Comparison of ENCODE assay signal across 8 cellular contexts in the genomic region with DNA sequence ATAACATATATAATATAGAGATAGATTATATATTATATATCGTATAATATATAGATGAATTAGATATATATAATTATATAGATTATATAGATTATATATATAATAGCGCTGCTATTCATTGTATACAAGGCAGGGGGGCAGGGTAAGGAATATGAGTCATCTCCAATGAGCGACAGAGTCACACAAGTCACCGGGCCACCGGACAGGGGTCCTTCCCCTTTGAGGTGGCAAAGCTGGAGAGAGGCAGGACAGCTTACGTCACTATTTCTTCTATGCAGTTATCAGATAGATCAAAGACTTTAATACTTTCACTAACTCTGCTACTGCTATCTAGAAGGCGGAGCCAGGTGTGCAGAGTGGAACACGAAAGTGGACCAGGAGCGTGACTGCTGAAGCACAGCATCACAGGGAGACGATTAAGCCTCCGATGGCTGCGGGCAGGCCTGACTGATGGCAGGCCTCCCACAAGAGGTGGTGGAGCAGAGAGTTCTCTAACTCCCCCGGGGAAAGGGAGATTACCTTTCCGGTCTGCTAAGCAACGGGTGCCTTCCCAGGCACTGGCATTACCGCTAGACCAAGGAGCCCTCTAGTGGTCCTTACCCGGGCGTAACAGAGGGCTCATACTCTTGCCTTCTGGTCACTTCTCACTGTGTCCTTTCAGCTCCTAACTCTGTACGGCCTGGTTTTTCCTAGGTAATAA.
DNase-seq lines count a peak whose midpoint lies in the region; ATAC-seq and TF ChIP-seq lines count a peak whose summit lies in the region.

No MANE protein-coding gene starts in this region.

- H3K4me3 ChIP-seq in adrenal gland (no peak overlapping the region), upper lobe of left lung (no peak overlapping the region)

- H3K9me3 ChIP-seq in adrenal gland (replicated peaks in 1 of 3) (no peaks in the 10 kb centered on the region), upper lobe of left lung (no peaks in the 10 kb centered on the region)

- BruUV-seq in Calu3 (replicated peaks; lab: Mats Ljungman, UMichigan), result no TSS peak

- DNase-seq in adrenal gland, result peak in 6 of 7 donors; percentile 14 to 23 (median 18)
- DNase-seq in NCI-H146 treated with DMSO at 0.1 percent for 48 hours (lab: John Stamatoyannopoulos, UW; ENCODE audit: unreplicated experiment), result no peak
- DNase-seq in upper lobe of left lung, result no peak
- no peak for DNase-seq in Calu3

- no peaks in the 10 kb centered on the region for H3K36me3 Mint-ChIP-seq in Calu3 (ENCODE audit: insufficient read depth, unreplicated experiment)

- CTCF ChIA-PET in Calu3 (lab: Charles Lee), result no interaction called here

- no peaks in the 10 kb centered on the region for H3K4me1 Mint-ChIP-seq in Calu3 (ENCODE audit: low read depth, unreplicated experiment)

- no peaks in the 10 kb centered on the region for H3K27me3 Mint-ChIP-seq in Calu3 (ENCODE audit: unreplicated experiment)

- H3K27me3 ChIP-seq in adrenal gland (no peaks in the 10 kb centered on the region), upper lobe of left lung (no peaks in the 10 kb centered on the region)

- no peaks in the 10 kb centered on the region for H3K9me3 Mint-ChIP-seq in Calu3 (ENCODE audit: low read depth, unreplicated experiment)

- TF ChIP-seq CTCF in 22Rv1 (IDR thresholded peaks at IDR 0.05) (peak; percentile 75), adrenal gland (IDR thresholded peaks at IDR 0.05) (peak in 2 of 6 experiments; percentile 11 to 16), upper lobe of left lung (IDR thresholded peaks at IDR 0.05) (peak in 1 of 6 experiments; percentile 5), Calu3 (IDR thresholded peaks at IDR 0.05; ENCODE audit: unreplicated experiment) (no peak)

- no peak overlapping the region for H3K27ac ChIP-seq in 22Rv1
- H3K27ac ChIP-seq in adrenal gland, result no peak overlapping the region
- H3K27ac ChIP-seq in upper lobe of left lung, result no peak overlapping the region

- 38 to 49% (median 44%) methylated on average over 15 to 19 of the region's 19 CpGs for WGBS in adrenal gland, 4 donors
- 48 to 54% methylated on average over 14 to 19 of the region's 19 CpGs for WGBS in upper lobe of left lung, 2 donors

- ATAC-seq in GM19023 (IDR thresholded peaks at IDR 0.05; ENCODE audit: unreplicated experiment) (peak; percentile 66), HG03442 (IDR thresholded peaks at IDR 0.05; ENCODE audit: unreplicated experiment) (peak; percentile 62), upper lobe of left lung (ENCODE audit: low FRiP score in 2 of 2) (no peak), GM21526 (IDR thresholded peaks at IDR 0.05; ENCODE audit: low FRiP score, unreplicated experiment) (no peak)

- TF ChIP-seq EP300 in upper lobe of left lung (IDR thresholded peaks at IDR 0.05), result no peak

- no peak overlapping the region for H3K27ac Mint-ChIP-seq in Calu3 (ENCODE audit: unreplicated experiment)

- H3K36me3 ChIP-seq in adrenal gland (replicated peaks in 1 of 2) (no peaks in the 10 kb centered on the region), upper lobe of left lung (no peaks in the 10 kb centered on the region)

- intact Hi-C loops in adrenal gland (cut with DNase I), result no loop called here
- intact Hi-C loops in Calu3 (cut with micrococcal nuclease; ENCODE audit: unreplicated experiment), result no loop called here

- no peak for TF ChIP-seq POLR2A in adrenal gland (IDR thresholded peaks at IDR 0.05)
- no peak for TF ChIP-seq POLR2A in upper lobe of left lung (IDR thresholded peaks at IDR 0.05)

- H3K4me3 Mint-ChIP-seq in Calu3 (ENCODE audit: low read depth, unreplicated experiment), result no peak overlapping the region

- H3K4me1 ChIP-seq in adrenal gland (replicated peaks in 1 of 2), result no peaks in the 10 kb centered on the region
- H3K4me1 ChIP-seq in upper lobe of left lung, result no peaks in the 10 kb centered on the region

Comparison
In these comparisons a context has a peak if more than half of its experiments do, and no peak if none do; other contexts are left out.
1. ATAC-seq: peak in GM19023 (single experiment) and HG03442 (single experiment); none in upper lobe of left lung (0 of 2) and GM21526 (single experiment).
2. DNase-seq: peak in adrenal gland (6 of 7); none in NCI-H146 treated with DMSO at 0.1 percent for 48 hours (single experiment), upper lobe of left lung (0 of 2) and Calu3 (single experiment).